1 cellular context compared by ENCODE assay signal in the genomic region with DNA sequence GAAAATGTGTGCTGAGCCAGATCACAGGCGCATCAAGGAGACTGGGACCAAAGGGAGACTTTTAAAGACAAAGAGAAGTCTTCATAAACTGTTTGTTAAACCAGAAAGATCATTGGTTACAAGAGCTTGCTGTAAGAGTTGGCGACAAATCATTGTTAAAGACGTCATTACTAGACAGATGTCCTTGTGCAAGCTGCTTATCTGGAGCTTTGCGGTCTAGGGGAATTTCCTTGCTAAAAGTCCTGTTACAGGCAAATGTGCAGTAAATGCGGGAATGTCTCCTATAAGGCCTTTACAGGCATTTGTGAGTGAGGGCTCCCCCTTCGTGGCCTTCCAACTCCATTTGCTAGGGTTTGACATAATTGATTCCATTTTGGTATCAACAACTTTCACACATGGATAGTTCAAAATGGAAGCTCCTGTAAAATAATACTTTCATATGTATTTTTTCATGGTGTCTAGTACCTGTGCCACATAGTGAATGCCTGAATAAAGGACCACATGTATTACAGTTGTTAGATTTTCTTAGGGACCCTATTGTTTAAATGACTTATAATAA.
TF ChIP-seq lines count a peak whose summit lies in the region.

No MANE protein-coding gene starts in this region.

TF ChIP-seq in K562, 482 proteins besides CTCF, POLR2A, EP300 and RAD21 (continued from another document and continues in another):
- TF ChIP-seq, protein P1, sequence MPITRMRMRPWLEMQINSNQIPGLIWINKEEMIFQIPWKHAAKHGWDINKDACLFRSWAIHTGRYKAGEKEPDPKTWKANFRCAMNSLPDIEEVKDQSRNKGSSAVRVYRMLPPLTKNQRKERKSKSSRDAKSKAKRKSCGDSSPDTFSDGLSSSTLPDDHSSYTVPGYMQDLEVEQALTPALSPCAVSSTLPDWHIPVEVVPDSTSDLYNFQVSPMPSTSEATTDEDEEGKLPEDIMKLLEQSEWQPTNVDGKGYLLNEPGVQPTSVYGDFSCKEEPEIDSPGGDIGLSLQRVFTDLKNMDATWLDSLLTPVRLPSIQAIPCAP (CRISPR knock-in tag; IDR thresholded peaks at IDR 0.05; ENCODE audit: borderline replicate concordance): no peak
- TF ChIP-seq ZNF124 (CRISPR knock-in tag; IDR thresholded peaks at IDR 0.05) (no peak), ZNF224 (CRISPR knock-in tag; IDR thresholded peaks at IDR 0.05) (no peak), TEAD1 (CRISPR knock-in tag; IDR thresholded peaks at IDR 0.05) (peak; percentile 64 to 76; a peak in 2 of 4 replicates), SMARCC2 (IDR thresholded peaks at IDR 0.05; ENCODE audit: low read depth) (no peak), PHTF2 (CRISPR knock-in tag; IDR thresholded peaks at IDR 0.05) (no peak), ZNF766 (CRISPR knock-in tag; conservative IDR thresholded peaks at IDR 0.05) (peak; percentile 42; the same call in 1 of the 2 replicates), TGIF2 (CRISPR knock-in tag; IDR thresholded peaks at IDR 0.05) (no peak), ZNF146 (CRISPR knock-in tag; IDR thresholded peaks at IDR 0.05; ENCODE audit: unreplicated experiment) (no peak), DIDO1 (tag; IDR thresholded peaks at IDR 0.05; ENCODE audit: low read depth) (no peak), HDAC6 (IDR thresholded peaks at IDR 0.05; ENCODE audit: low read depth, low read length) (no peak), ESRRA (IDR thresholded peaks at IDR 0.05; ENCODE audit: borderline replicate concordance, low read depth) (peak; percentile 22; the same call in 1 of the 2 replicates), ZNF324 (CRISPR knock-in tag; IDR thresholded peaks at IDR 0.05) (no peak), NFIX (CRISPR knock-in tag; IDR thresholded peaks at IDR 0.05; ENCODE audit: low read depth) (no peak), ZFX (CRISPR knock-in tag; IDR thresholded peaks at IDR 0.05) (no peak), ATF1 (CRISPR knock-in tag; IDR thresholded peaks at IDR 0.05) (no peak), ATF1 (tag; IDR thresholded peaks at IDR 0.05) (0 out of 2 replicates have a peak, but pooled peaks have one; percentile 20), ZNF311 (CRISPR knock-in tag; IDR thresholded peaks at IDR 0.05) (0 out of 2 replicates have a peak, but pooled peaks have one; percentile 25), KLF13 (tag; IDR thresholded peaks at IDR 0.05; ENCODE audit: borderline replicate concordance, low read depth) (no peak), MCM3 (IDR thresholded peaks at IDR 0.05) (no peak), CBX5 (IDR thresholded peaks at IDR 0.05; ENCODE audit: borderline replicate concordance, low read depth) (no peak), MYC (IDR thresholded peaks at IDR 0.05; ENCODE audit: low read depth, low read length) (no peak), MYC (CRISPR knock-in tag; IDR thresholded peaks at IDR 0.05; ENCODE audit: borderline replicate concordance, low read depth) (no peak), FOXK2 (conservative IDR thresholded peaks at IDR 0.05 in 1 of 2, IDR thresholded peaks at IDR 0.05 in 1 of 2; ENCODE audit: low read depth in 2 of 2) (no peak), HSF4 (CRISPR knock-in tag; IDR thresholded peaks at IDR 0.05; ENCODE audit: borderline replicate concordance) (no peak), NR1H2 (CRISPR knock-in tag; IDR thresholded peaks at IDR 0.05) (no peak)
- TF ChIP-seq, protein P2, sequence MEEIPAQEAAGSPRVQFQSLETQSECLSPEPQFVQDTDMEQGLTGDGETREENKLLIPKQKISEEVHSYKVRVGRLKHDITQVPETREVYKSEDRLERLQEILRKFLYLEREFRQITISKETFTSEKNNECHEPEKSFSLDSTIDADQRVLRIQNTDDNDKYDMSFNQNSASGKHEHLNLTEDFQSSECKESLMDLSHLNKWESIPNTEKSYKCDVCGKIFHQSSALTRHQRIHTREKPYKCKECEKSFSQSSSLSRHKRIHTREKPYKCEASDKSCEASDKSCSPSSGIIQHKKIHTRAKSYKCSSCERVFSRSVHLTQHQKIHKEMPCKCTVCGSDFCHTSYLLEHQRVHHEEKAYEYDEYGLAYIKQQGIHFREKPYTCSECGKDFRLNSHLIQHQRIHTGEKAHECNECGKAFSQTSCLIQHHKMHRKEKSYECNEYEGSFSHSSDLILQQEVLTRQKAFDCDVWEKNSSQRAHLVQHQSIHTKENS (CRISPR knock-in tag; IDR thresholded peaks at IDR 0.05): no peak
- TF ChIP-seq, protein P3, sequence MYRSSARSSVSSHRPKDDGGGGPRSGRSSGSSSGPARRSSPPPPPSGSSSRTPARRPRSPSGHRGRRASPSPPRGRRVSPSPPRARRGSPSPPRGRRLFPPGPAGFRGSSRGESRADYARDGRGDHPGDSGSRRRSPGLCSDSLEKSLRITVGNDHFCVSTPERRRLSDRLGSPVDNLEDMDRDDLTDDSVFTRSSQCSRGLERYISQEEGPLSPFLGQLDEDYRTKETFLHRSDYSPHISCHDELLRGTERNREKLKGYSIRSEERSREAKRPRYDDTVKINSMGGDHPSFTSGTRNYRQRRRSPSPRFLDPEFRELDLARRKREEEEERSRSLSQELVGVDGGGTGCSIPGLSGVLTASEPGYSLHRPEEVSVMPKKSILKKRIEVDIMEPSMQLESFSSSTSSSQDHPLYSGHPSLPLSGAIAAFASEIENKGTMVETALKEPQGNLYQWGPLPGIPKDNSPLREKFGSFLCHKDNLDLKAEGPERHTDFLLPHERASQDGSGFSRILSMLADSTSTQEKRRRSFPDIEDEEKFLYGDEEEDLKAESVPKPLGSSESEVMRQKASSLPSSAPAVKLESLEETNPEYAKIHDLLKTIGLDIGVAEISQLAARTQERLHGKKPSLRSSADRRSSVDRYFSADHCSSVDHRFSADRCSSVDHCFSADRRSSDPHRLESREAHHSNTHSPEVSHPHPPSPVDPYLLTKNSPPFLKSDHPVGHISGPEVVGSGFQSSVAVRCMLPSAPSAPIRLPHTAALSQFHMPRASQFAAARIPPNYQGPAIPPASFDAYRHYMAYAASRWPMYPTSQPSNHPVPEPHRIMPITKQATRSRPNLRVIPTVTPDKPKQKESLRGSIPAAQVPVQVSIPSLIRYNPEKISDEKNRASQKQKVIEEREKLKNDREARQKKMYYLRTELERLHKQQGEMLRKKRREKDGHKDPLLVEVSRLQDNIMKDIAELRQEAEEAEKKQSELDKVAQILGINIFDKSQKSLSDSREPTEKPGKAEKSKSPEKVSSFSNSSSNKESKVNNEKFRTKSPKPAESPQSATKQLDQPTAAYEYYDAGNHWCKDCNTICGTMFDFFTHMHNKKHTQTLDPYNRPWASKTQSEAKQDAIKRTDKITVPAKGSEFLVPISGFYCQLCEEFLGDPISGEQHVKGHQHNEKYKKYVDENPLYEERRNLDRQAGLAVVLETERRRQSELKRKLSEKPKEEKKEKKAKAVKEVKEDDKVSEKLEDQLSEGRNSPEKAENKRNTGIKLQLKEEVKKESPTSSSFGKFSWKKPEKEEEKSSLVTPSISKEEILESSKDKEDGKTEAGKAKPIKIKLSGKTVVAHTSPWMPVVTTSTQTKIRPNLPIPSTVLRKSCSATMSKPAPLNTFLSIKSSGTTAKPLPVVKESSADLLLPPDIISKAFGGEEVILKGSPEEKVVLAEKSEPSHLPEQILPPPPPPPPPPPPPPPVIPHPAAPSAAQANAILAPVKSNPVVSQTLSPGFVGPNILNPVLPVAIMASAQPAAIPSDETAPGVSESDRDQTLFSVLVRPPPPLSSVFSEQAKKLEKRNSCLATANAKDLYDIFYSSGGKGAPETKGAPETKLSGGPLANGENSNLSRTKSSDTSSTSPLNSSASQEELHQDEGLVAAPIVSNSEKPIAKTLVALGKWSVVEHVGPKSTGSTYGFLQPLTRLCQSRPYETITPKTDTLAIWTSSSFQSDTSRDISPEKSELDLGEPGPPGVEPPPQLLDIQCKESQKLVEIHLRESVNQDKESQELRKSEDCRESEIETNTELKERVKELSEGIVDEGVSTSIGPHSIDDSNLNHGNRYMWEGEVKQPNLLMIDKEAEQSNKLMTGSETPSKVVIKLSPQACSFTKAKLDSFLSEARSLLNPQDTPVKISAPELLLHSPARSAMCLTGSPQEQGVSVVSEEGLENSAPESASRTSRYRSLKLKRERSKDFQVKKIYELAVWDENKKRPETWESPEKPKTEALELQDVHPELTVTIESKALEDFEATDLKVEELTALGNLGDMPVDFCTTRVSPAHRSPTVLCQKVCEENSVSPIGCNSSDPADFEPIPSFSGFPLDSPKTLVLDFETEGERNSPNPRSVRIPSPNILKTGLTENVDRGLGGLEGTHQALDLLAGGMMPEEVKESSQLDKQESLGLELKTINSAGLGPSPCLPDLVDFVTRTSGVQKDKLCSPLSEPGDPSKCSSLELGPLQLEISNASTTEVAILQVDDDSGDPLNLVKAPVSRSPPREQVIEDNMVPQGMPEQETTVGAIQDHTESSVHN (IDR thresholded peaks at IDR 0.05; ENCODE audit: borderline replicate concordance in 1 of 2, low read depth in 1 of 2): no peak
- TF ChIP-seq, protein P4, sequence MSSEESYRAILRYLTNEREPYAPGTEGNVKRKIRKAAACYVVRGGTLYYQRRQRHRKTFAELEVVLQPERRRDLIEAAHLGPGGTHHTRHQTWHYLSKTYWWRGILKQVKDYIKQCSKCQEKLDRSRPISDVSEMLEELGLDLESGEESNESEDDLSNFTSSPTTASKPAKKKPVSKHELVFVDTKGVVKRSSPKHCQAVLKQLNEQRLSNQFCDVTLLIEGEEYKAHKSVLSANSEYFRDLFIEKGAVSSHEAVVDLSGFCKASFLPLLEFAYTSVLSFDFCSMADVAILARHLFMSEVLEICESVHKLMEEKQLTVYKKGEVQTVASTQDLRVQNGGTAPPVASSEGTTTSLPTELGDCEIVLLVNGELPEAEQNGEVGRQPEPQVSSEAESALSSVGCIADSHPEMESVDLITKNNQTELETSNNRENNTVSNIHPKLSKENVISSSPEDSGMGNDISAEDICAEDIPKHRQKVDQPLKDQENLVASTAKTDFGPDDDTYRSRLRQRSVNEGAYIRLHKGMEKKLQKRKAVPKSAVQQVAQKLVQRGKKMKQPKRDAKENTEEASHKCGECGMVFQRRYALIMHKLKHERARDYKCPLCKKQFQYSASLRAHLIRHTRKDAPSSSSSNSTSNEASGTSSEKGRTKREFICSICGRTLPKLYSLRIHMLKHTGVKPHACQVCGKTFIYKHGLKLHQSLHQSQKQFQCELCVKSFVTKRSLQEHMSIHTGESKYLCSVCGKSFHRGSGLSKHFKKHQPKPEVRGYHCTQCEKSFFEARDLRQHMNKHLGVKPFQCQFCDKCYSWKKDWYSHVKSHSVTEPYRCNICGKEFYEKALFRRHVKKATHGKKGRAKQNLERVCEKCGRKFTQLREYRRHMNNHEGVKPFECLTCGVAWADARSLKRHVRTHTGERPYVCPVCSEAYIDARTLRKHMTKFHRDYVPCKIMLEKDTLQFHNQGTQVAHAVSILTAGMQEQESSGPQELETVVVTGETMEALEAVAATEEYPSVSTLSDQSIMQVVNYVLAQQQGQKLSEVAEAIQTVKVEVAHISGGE (CRISPR knock-in tag; IDR thresholded peaks at IDR 0.05): no peak
- TF ChIP-seq, protein P5, sequence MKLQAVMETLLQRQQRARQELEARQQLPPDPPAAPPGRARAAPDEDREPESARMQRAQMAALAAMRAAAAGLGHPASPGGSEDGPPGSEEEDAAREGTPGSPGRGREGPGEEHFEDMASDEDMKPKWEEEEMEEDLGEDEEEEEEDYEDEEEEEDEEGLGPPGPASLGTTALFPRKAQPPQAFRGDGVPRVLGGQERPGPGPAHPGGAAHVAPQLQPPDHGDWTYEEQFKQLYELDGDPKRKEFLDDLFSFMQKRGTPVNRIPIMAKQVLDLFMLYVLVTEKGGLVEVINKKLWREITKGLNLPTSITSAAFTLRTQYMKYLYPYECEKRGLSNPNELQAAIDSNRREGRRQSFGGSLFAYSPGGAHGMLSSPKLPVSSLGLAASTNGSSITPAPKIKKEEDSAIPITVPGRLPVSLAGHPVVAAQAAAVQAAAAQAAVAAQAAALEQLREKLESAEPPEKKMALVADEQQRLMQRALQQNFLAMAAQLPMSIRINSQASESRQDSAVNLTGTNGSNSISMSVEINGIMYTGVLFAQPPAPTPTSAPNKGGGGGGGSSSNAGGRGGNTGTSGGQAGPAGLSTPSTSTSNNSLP (IDR thresholded peaks at IDR 0.05; ENCODE audit: borderline replicate concordance, low read depth, low read length): no peak
- TF ChIP-seq, protein P6, sequence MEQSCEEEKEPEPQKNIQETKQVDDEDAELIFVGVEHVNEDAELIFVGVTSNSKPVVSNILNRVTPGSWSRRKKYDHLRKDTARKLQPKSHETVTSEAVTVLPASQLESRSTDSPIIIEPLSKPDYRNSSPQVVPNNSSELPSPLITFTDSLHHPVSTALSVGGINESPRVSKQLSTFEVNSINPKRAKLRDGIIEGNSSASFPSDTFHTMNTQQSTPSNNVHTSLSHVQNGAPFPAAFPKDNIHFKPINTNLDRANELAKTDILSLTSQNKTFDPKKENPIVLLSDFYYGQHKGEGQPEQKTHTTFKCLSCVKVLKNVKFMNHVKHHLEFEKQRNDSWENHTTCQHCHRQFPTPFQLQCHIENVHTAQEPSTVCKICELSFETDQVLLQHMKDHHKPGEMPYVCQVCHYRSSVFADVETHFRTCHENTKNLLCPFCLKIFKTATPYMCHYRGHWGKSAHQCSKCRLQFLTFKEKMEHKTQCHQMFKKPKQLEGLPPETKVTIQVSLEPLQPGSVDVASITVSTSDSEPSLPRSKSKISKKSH (CRISPR knock-in tag; IDR thresholded peaks at IDR 0.05): no peak
- TF ChIP-seq, protein P7, sequence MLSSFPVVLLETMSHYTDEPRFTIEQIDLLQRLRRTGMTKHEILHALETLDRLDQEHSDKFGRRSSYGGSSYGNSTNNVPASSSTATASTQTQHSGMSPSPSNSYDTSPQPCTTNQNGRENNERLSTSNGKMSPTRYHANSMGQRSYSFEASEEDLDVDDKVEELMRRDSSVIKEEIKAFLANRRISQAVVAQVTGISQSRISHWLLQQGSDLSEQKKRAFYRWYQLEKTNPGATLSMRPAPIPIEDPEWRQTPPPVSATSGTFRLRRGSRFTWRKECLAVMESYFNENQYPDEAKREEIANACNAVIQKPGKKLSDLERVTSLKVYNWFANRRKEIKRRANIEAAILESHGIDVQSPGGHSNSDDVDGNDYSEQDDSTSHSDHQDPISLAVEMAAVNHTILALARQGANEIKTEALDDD (IDR thresholded peaks at IDR 0.05): no peak
- TF ChIP-seq, protein P8, sequence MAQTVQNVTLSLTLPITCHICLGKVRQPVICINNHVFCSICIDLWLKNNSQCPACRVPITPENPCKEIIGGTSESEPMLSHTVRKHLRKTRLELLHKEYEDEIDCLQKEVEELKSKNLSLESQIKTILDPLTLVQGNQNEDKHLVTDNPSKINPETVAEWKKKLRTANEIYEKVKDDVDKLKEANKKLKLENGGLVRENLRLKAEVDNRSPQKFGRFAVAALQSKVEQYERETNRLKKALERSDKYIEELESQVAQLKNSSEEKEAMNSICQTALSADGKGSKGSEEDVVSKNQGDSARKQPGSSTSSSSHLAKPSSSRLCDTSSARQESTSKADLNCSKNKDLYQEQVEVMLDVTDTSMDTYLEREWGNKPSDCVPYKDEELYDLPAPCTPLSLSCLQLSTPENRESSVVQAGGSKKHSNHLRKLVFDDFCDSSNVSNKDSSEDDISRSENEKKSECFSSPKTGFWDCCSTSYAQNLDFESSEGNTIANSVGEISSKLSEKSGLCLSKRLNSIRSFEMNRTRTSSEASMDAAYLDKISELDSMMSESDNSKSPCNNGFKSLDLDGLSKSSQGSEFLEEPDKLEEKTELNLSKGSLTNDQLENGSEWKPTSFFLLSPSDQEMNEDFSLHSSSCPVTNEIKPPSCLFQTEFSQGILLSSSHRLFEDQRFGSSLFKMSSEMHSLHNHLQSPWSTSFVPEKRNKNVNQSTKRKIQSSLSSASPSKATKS (CRISPR knock-in tag; IDR thresholded peaks at IDR 0.05): no peak
